In genomic region chr17:77444653-77445029, GRCh38 we compare ENCODE assay signal across 8 cellular contexts.
DNase-seq lines count a peak whose midpoint lies in the region; ATAC-seq and TF ChIP-seq lines count a peak whose summit lies in the region.

No MANE protein-coding gene starts in this region.

- H3F3A ChIP-seq in SU-DHL-6 (ENCODE audit: insufficient read depth) = peaks cover 91% of the 10 kb centered on the region

- no peaks in the 10 kb centered on the region for H3K9me2 ChIP-seq in SU-DHL-6 (replicated peaks; ENCODE audit: insufficient read depth, low read length)

- no peaks in the 10 kb centered on the region for H3K27me3 ChIP-seq in SU-DHL-6 (ENCODE audit: low read length)

- H3K27ac Mint-ChIP-seq in activated T-cell treated with anti-CD3 and anti-CD28 coated beads, Interleukin-2, amount 50 U/mL, for 72 hours = peak overlapping the region; percentile 93
- peak overlapping the region; percentile 88 to 100 (median 98) for H3K27ac Mint-ChIP-seq in immature natural killer cell
- H3K27ac Mint-ChIP-seq in type B pancreatic cell = peak overlapping the region; percentile 70

- peaks cover 17% of the 10 kb centered on the region for H3K79me2 ChIP-seq in SU-DHL-6 (ENCODE audit: insufficient read depth, low read length)

- no peak for DNase-seq in activated T-cell treated with anti-CD3 and anti-CD28 coated beads, Interleukin-2, amount 50 U/mL, for 72 hours
- DNase-seq in activated T-cell treated with anti-CD3 and anti-CD28 coated beads, Interleukin-2, amount 50 U/mL, for 48 hours = no peak
- DNase-seq in immature natural killer cell (no peak), type B pancreatic cell (ENCODE audit: extremely low spot score, unreplicated experiment) (no peak), GF-D8 (lab: John Stamatoyannopoulos, UW) (no peak), cerebellum (ENCODE audit: low spot score) (no peak)

- no peaks in the 10 kb centered on the region for H3K9me3 Mint-ChIP-seq in activated T-cell treated with anti-CD3 and anti-CD28 coated beads, Interleukin-2, amount 50 U/mL, for 72 hours
- H3K9me3 Mint-ChIP-seq in immature natural killer cell (peaks cover 0 to 1% (median 0%) of the 10 kb centered on the region in 6 donors), type B pancreatic cell (no peaks in the 10 kb centered on the region)

- peaks cover 1 to 5% of the 10 kb centered on the region in 2 donors for H3K36me3 Mint-ChIP-seq in activated T-cell treated with anti-CD3 and anti-CD28 coated beads, Interleukin-2, amount 50 U/mL, for 72 hours (ENCODE audit: insufficient read depth in 2 of 2)
- no peaks in the 10 kb centered on the region for H3K36me3 Mint-ChIP-seq in immature natural killer cell
- H3K36me3 Mint-ChIP-seq in type B pancreatic cell = peaks cover 4% of the 10 kb centered on the region

- H3K9ac ChIP-seq in SU-DHL-6 (ENCODE audit: low read length) = peak overlapping the region; percentile 67

- peak overlapping the region; percentile 72 to 90 for H3K4me3 Mint-ChIP-seq in activated T-cell treated with anti-CD3 and anti-CD28 coated beads, Interleukin-2, amount 50 U/mL, for 72 hours
- peak overlapping the region; percentile 68 to 88 (median 80) for H3K4me3 Mint-ChIP-seq in immature natural killer cell
- peak overlapping the region; percentile 51 for H3K4me3 Mint-ChIP-seq in type B pancreatic cell

- no peaks in the 10 kb centered on the region for H4K20me1 ChIP-seq in SU-DHL-6 (ENCODE audit: low read depth, low read length)

- H3K4me2 ChIP-seq in SU-DHL-6 (ENCODE audit: low read depth, low read length, poor library complexity, severe bottlenecking) = peak overlapping the region; percentile 64

- H3K9me3 ChIP-seq in SU-DHL-6 (ENCODE audit: insufficient read depth, low read length) = no peaks in the 10 kb centered on the region

- H3K27me3 Mint-ChIP-seq in activated T-cell treated with anti-CD3 and anti-CD28 coated beads, Interleukin-2, amount 50 U/mL, for 72 hours (ENCODE audit: low read depth) = no peaks in the 10 kb centered on the region
- H3K27me3 Mint-ChIP-seq in immature natural killer cell (ENCODE audit: low read depth in 3 of 3) (peaks cover 14 to 29% (median 28%) of the 10 kb centered on the region in 3 donors), type B pancreatic cell (no peaks in the 10 kb centered on the region)

- peak overlapping the region; percentile 6 for H3K4me3 ChIP-seq in SU-DHL-6 (ENCODE audit: insufficient read depth, low read length, poor library complexity, severe bottlenecking)

- H2AFZ ChIP-seq in SU-DHL-6 (ENCODE audit: low read depth, low read length, severe bottlenecking) = no peak overlapping the region

- peak overlapping the region; percentile 100 for H3K27ac ChIP-seq in SU-DHL-6 (ENCODE audit: low read depth, low read length)

- peaks cover 99% of the 10 kb centered on the region for H3K4me1 Mint-ChIP-seq in activated T-cell treated with anti-CD3 and anti-CD28 coated beads, Interleukin-2, amount 50 U/mL, for 72 hours (ENCODE audit: low read depth)
- H3K4me1 Mint-ChIP-seq in immature natural killer cell (peaks cover 95 to 99% of the 10 kb centered on the region in 2 donors), type B pancreatic cell (ENCODE audit: unreplicated experiment) (peaks cover 50% of the 10 kb centered on the region)

- peak in 1 of 2 donors; percentile 0 for ATAC-seq in activated T-cell treated with anti-CD3 and anti-CD28 coated beads, Interleukin-2, amount 50 U/mL, for 72 hours (replicated peaks in 1 of 2)
- no peak for ATAC-seq in HG02970 (IDR thresholded peaks at IDR 0.05; ENCODE audit: low FRiP score, unreplicated experiment)

- TF ChIP-seq CTCF in SU-DHL-6 (IDR thresholded peaks at IDR 0.05; ENCODE audit: insufficient read depth, low read length, poor library complexity, severe bottlenecking) (no peak), type B pancreatic cell (conservative IDR thresholded peaks at IDR 0.05) (no peak)

- H3K36me3 ChIP-seq in SU-DHL-6 (ENCODE audit: low read length) = no peaks in the 10 kb centered on the region
